Comparison of ENCODE assay signal across 9 cellular contexts in the genomic region with DNA sequence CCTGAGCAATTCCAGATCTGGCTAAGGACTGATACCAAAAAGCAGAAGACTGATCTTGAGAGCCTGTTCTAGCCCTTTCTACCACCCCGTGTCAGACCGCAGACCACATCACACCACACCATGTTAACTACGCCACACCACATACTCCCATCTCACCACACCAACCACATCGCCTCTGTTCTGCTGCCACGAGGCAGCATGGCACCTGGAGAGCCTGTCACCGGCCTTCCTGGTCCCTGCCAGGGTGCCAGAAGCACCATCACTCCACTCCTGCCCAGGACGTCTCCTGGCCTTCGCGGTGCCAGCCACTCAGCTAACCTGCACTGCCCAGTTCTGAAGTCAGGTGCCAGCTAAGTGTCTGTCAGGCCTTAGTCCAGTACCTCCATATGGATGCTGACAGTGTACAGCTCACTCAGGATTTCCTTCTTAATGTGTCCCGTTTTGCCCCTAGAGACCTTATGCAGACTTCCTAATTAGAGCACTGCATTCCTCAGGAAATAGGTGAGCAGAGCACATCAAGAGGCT.
DNase-seq lines count a peak whose midpoint lies in the region; ATAC-seq and TF ChIP-seq lines count a peak whose summit lies in the region.
"Had no signal": no experiment of that assay in that cellular context is flagged by ENCODE, and none has a peak within 500 bp of the region (broad histone marks: within the 10 kb centered on the region; RNA-seq: fewer than 3 reads in every experiment).

No MANE protein-coding gene starts in this region.

- H3K4me1 ChIP-seq in ACC112 (ENCODE audit: control insufficient read depth, insufficient read depth, low read length, unreplicated experiment) (peaks cover 17% of the 10 kb centered on the region), HAP-1 (no peaks in the 10 kb centered on the region)

- peaks cover 58% of the 10 kb centered on the region for H3K36me3 Mint-ChIP-seq in nephron progenitor cell (ENCODE audit: low read depth)

- H3K27ac Mint-ChIP-seq in nephron progenitor cell = peak overlapping the region; percentile 2

- in situ Hi-C loops in HAP-1 (cut with MboI; ENCODE audit: low sequenced_read_pairs) = no loop called here

- H3K9me3 Mint-ChIP-seq in nephron progenitor cell = peaks cover 11% of the 10 kb centered on the region

- no peaks in the 10 kb centered on the region for H3K27me3 ChIP-seq in ACC112 (ENCODE audit: insufficient read depth, low read length)
- H3K27me3 ChIP-seq in HAP-1 (ENCODE audit: low read depth) = no peaks in the 10 kb centered on the region

- H3K9me3 ChIP-seq in HAP-1 = no peaks in the 10 kb centered on the region

- peak; percentile 51 for DNase-seq in activated naive CD4-positive, alpha-beta T cell treated with anti-CD3 and anti-CD28 coated beads, Interleukin-2, amount 50 U/mL, for 16 hours
- DNase-seq in nephron progenitor cell (no peak), NCI-H1417 (lab: John Stamatoyannopoulos, UW) (no peak), NCI-H2227 (lab: John Stamatoyannopoulos, UW; ENCODE audit: unreplicated experiment) (no peak), NCI-H187 treated with DMSO at 0.1 percent for 48 hours (lab: John Stamatoyannopoulos, UW) (no peak), HAP-1 (ENCODE audit: low spot score in 2 of 2) (no peak)
- DNase-seq: PC-9 had no signal

- peak; percentile 18; the same call in 1 of the 3 replicates for ATAC-seq in SK-N-SH treated with all-trans-retinoic acid at 6 μM for 48 hours

- no peak overlapping the region for H3K4me3 Mint-ChIP-seq in nephron progenitor cell

- H3K27ac ChIP-seq in ACC112 (ENCODE audit: low read depth, low read length) = peak overlapping the region; percentile 47
- H3K27ac ChIP-seq: PC-9 had no signal

- H3K4me3 ChIP-seq in ACC112 (ENCODE audit: low read depth, low read length) (no peak overlapping the region), HAP-1 (no peak overlapping the region)
- H3K4me3 ChIP-seq: PC-9 had no signal

- H3K79me2 ChIP-seq in ACC112 (ENCODE audit: control insufficient read depth, insufficient read depth, low read length, unreplicated experiment) = no peaks in the 10 kb centered on the region

- H3K27me3 Mint-ChIP-seq in nephron progenitor cell (ENCODE audit: low read depth, poor library complexity) = peaks cover 13% of the 10 kb centered on the region

- H3K36me3 ChIP-seq in ACC112 (ENCODE audit: insufficient read depth, low read length) (no peaks in the 10 kb centered on the region), HAP-1 (replicated peaks) (no peaks in the 10 kb centered on the region; the same call in 1 of the 2 replicates)

- TF ChIP-seq CTCF in nephron progenitor cell (IDR thresholded peaks at IDR 0.05) = no peak

- H2AFZ ChIP-seq in ACC112 (ENCODE audit: low read length, unreplicated experiment) = no peak overlapping the region
- H2AFZ ChIP-seq: PC-9 had no signal

- peaks cover 36% of the 10 kb centered on the region for H3K4me1 Mint-ChIP-seq in nephron progenitor cell

TF ChIP-seq in SK-N-SH treated with all-trans-retinoic acid at 6 μM for 48 hours, 23 proteins besides CTCF, POLR2A, EP300 and RAD21:
- TF ChIP-seq RARB (CRISPR knock-in tag; IDR thresholded peaks at IDR 0.05) (no peak), BACH2 (CRISPR knock-in tag; IDR thresholded peaks at IDR 0.05; ENCODE audit: borderline replicate concordance) (no peak)
